In genomic region chr16:2728034-2728433, GRCh38 we compare ENCODE assay signal across 25 cellular contexts. TPM values are rescaled to one million over a fixed set of nuclear protein-coding genes. Genes with fewer than 3 reads are reported as not detected.
"Had no signal": no experiment of that assay in that cellular context is flagged by ENCODE, and none has a peak within 500 bp of the region (broad histone marks: within the 10 kb centered on the region; RNA-seq: fewer than 3 reads in every experiment).

No MANE protein-coding gene starts in this region.

- H3K9ac ChIP-seq: SK-N-SH had no signal

- H3K27me3 ChIP-seq: MG63 had no signal

- DNase-seq: IMR-90; Karpas-422; KG1; MG63; NCI-H1092; NCI-H1105 treated with DMSO at 0.1 percent for 48 hours; NCI-H1417 treated with DMSO at 0.1 percent for 48 hours; NCI-H146; NCI-H1694 treated with DMSO at 0.1 percent for 48 hours; NCI-H1930; NCI-H2081; NCI-H2107; NCI-H226; NCI-H446; NCI-H510A; NCI-H524 treated with DMSO at 0.1 percent for 48 hours; NCI-H69; NCI-H774; NK-92 treated with Interleukin-12 subunit alpha and Interleukin-12 subunit beta, amount 100 ng/mL, for 24 hours; PC-3; SHP77; SK-N-SH had no signal

- H3K4me2 ChIP-seq: SK-N-SH had no signal

- H3K9me3 ChIP-seq: MG63, SK-N-SH had no signal

- H3K4me3 ChIP-seq: MG63 had no signal

- H3K36me3 ChIP-seq: MG63 had no signal

- H3K27ac ChIP-seq: RWPE1 had no signal

- ATAC-seq: Panc1, PC-3 had no signal

RNA-seq across cellular contexts. Expression of gene PRSS33, which starts 59.3 kb away (rescaled TPM):
- total RNA-seq: IMR-90, OCI-LY7 had no signal
- polyA plus RNA-seq: IMR-90, SK-N-SH had no signal
